Comparison of ENCODE assay signal across 21 cellular contexts in the genomic region with DNA sequence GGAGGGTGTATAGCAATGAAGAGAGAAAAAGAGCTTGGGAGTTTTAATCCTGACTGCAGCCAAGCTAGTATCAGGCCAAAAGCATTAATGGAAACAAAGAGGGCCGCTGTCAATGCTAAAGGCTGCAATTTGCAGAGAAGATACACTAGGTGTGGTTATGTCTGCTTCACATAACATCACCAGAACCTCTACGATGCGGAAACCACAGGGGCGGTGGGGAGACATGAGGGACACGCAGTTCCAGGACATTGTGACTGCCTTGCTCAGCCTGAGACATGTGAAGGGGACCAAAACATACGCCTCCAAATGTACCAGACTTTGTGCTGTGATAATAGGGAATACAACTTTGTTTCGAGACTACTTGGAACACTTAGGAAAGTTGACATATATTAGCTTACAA.
DNase-seq lines count a peak whose midpoint lies in the region; ATAC-seq and TF ChIP-seq lines count a peak whose summit lies in the region.
"Had no signal": no experiment of that assay in that cellular context is flagged by ENCODE, and none has a peak within 500 bp of the region (broad histone marks: within the 10 kb centered on the region; RNA-seq: fewer than 3 reads in every experiment).

No MANE protein-coding gene starts in this region.

- H3K4me3 ChIP-seq in mucosa of descending colon: no peak overlapping the region
- H3K4me3 ChIP-seq in prostate gland: no peak overlapping the region
- H3K4me3 ChIP-seq: BLaER1 treated with 17β-estradiol and CSF1 and Interleukin-3, amounts not matched to agents 10 nM and 100 nM; right lobe of liver had no signal

- no TSS peak for BruUV-seq in Calu3 (replicated peaks; lab: Mats Ljungman, UMichigan)

- no peaks in the 10 kb centered on the region for H3K27me3 ChIP-seq in prostate gland (replicated peaks; ENCODE audit: insufficient read depth)
- H3K27me3 ChIP-seq: BLaER1 treated with 17β-estradiol and CSF1 and Interleukin-3, amounts not matched to agents 10 nM and 100 nM; right lobe of liver had no signal

- peaks cover 53% of the 10 kb centered on the region for H3K4me1 Mint-ChIP-seq in activated naive CD4-positive, alpha-beta T cell treated with anti-CD3 and anti-CD28 coated beads, Interleukin-2, amount 50 U/mL, for 24 hours
- no peaks in the 10 kb centered on the region for H3K4me1 Mint-ChIP-seq in Calu3 (ENCODE audit: low read depth, unreplicated experiment)
- H3K4me1 Mint-ChIP-seq: activated CD4-positive, alpha-beta memory T cell treated with anti-CD3 and anti-CD28 coated beads, Interleukin-2, amount 10 ng/mL, durations not matched to agents 7 days and 5 days had no signal

- intact Hi-C loops in mucosa of descending colon (cut with DNase I, micrococcal nuclease): no loop called here
- intact Hi-C loops in prostate gland (cut with DNase I): no loop called here
- intact Hi-C loops in Calu3 (cut with micrococcal nuclease; ENCODE audit: unreplicated experiment): no loop called here

- H3K36me3 ChIP-seq in mucosa of descending colon (ENCODE audit: low read depth): no peaks in the 10 kb centered on the region
- no peaks in the 10 kb centered on the region for H3K36me3 ChIP-seq in prostate gland
- H3K36me3 ChIP-seq: BLaER1 treated with 17β-estradiol and CSF1 and Interleukin-3, amounts not matched to agents 10 nM and 100 nM; right lobe of liver had no signal

- H3K36me3 Mint-ChIP-seq in activated naive CD4-positive, alpha-beta T cell treated with anti-CD3 and anti-CD28 coated beads, Interleukin-2, amount 50 U/mL, for 24 hours: no peaks in the 10 kb centered on the region
- no peaks in the 10 kb centered on the region for H3K36me3 Mint-ChIP-seq in Calu3 (ENCODE audit: insufficient read depth, unreplicated experiment)

- WGBS in prostate gland: 69% methylated on average over 7 of the region's 7 CpGs

- H3K27ac ChIP-seq in substantia nigra (ENCODE audit: low read depth, low read length, poor library complexity, severe bottlenecking) (peak overlapping the region; percentile 5), prostate gland (no peak overlapping the region)
- H3K27ac ChIP-seq: BLaER1 treated with 17β-estradiol and CSF1 and Interleukin-3, amounts not matched to agents 10 nM and 100 nM; epithelial cell of prostate; right lobe of liver had no signal

- H3K27me3 Mint-ChIP-seq in activated naive CD4-positive, alpha-beta T cell treated with anti-CD3 and anti-CD28 coated beads, Interleukin-2, amount 50 U/mL, for 24 hours: no peaks in the 10 kb centered on the region
- no peaks in the 10 kb centered on the region for H3K27me3 Mint-ChIP-seq in Calu3 (ENCODE audit: unreplicated experiment)
- H3K27me3 Mint-ChIP-seq: brain had no signal

- no peaks in the 10 kb centered on the region for H3K4me1 ChIP-seq in mucosa of descending colon (ENCODE audit: low read depth)
- H3K4me1 ChIP-seq in prostate gland (replicated peaks): no peaks in the 10 kb centered on the region
- H3K4me1 ChIP-seq: right lobe of liver had no signal

- H3K27ac Mint-ChIP-seq in activated naive CD4-positive, alpha-beta T cell treated with anti-CD3 and anti-CD28 coated beads, Interleukin-2, amount 50 U/mL, for 24 hours: peak overlapping the region; percentile 52
- no peak overlapping the region for H3K27ac Mint-ChIP-seq in Calu3 (ENCODE audit: unreplicated experiment)
- H3K27ac Mint-ChIP-seq: activated CD4-positive, alpha-beta memory T cell treated with anti-CD3 and anti-CD28 coated beads, Interleukin-2, amount 10 ng/mL, durations not matched to agents 7 days and 5 days; dendritic cell treated with granulocyte-macrophage colony-stimulating factor and Interleukin-4, amounts not matched to agents 40 ng/mL and 50 ng/mL, for 4 days; HFFc6 had no signal

- H3K9me3 ChIP-seq in mucosa of descending colon (no peaks in the 10 kb centered on the region), prostate gland (no peaks in the 10 kb centered on the region)
- H3K9me3 ChIP-seq: BLaER1 treated with 17β-estradiol and CSF1 and Interleukin-3, amounts not matched to agents 10 nM and 100 nM; right lobe of liver had no signal

- TF ChIP-seq CTCF in mucosa of descending colon (IDR thresholded peaks at IDR 0.05) (no peak), prostate gland (IDR thresholded peaks at IDR 0.05) (no peak), Calu3 (IDR thresholded peaks at IDR 0.05; ENCODE audit: unreplicated experiment) (no peak)

- peak; percentile 43 for DNase-seq in activated T-cell treated with anti-CD3 and anti-CD28 coated beads, Interleukin-2, amount 50 U/mL, for 1 hour
- no peak for DNase-seq in activated T-cell treated with anti-CD3 and anti-CD28 coated beads, Interleukin-2, amount 50 U/mL, for 48 hours
- no peak for DNase-seq in mucosa of descending colon
- peak in 2 of 49 donors; percentile 21 to 31 for DNase-seq in substantia nigra (lab: John Stamatoyannopoulos, UW)
- no peak for DNase-seq in prostate gland (ENCODE audit: low spot score)
- no peak for DNase-seq in glomerular visceral epithelial cell (ENCODE audit: extremely low spot score)
- DNase-seq in Calu3: no peak
- DNase-seq: activated CD4-positive, alpha-beta memory T cell treated with anti-CD3 and anti-CD28 coated beads, Interleukin-2, amount 10 ng/mL, durations not matched to agents 7 days and 5 days; HFFc6; left cardiac atrium; NCI-H2029; NCI-H446; NK-92 treated with Interleukin-12 subunit alpha and Interleukin-12 subunit beta, amount 100 ng/mL, for 24 hours; nucleus accumbens; right lobe of liver; stimulated activated CD4-positive, alpha-beta T cell treated with anti-CD3 and anti-CD28 coated beads, Interleukin-1b, Interleukin-23, amount 100 ng/mL, for 48 hours had no signal

- CTCF ChIA-PET in Calu3 (lab: Charles Lee): no interaction called here

- no peak for TF ChIP-seq POLR2A in prostate gland (IDR thresholded peaks at IDR 0.05)

- no peaks in the 10 kb centered on the region for H3K9me3 Mint-ChIP-seq in activated naive CD4-positive, alpha-beta T cell treated with anti-CD3 and anti-CD28 coated beads, Interleukin-2, amount 50 U/mL, for 24 hours
- peaks cover 1% of the 10 kb centered on the region for H3K9me3 Mint-ChIP-seq in Calu3 (ENCODE audit: low read depth, unreplicated experiment)
- H3K9me3 Mint-ChIP-seq: activated CD4-positive, alpha-beta memory T cell treated with anti-CD3 and anti-CD28 coated beads, Interleukin-2, amount 10 ng/mL, durations not matched to agents 7 days and 5 days; brain; dendritic cell treated with granulocyte-macrophage colony-stimulating factor and Interleukin-4, amounts not matched to agents 40 ng/mL and 50 ng/mL, for 4 days had no signal

- no peak overlapping the region for H3K4me3 Mint-ChIP-seq in activated naive CD4-positive, alpha-beta T cell treated with anti-CD3 and anti-CD28 coated beads, Interleukin-2, amount 50 U/mL, for 24 hours
- H3K4me3 Mint-ChIP-seq in Calu3 (ENCODE audit: low read depth, unreplicated experiment): no peak overlapping the region
- H3K4me3 Mint-ChIP-seq: activated CD4-positive, alpha-beta memory T cell treated with anti-CD3 and anti-CD28 coated beads, Interleukin-2, amount 10 ng/mL, durations not matched to agents 7 days and 5 days; brain; dendritic cell treated with granulocyte-macrophage colony-stimulating factor and Interleukin-4, amounts not matched to agents 40 ng/mL and 50 ng/mL, for 4 days; HFFc6 had no signal

- peak; percentile 33 for ATAC-seq in mucosa of descending colon
- ATAC-seq: left cardiac atrium had no signal
